ENCODE assay signal across 29 cellular contexts in genomic region chr5:167661605-167662004, GRCh38.
"Had no signal": no experiment of that assay in that cellular context is flagged by ENCODE, and none has a peak within 500 bp of the region (broad histone marks: within the 10 kb centered on the region; RNA-seq: fewer than 3 reads in every experiment).

No MANE protein-coding gene starts in this region.

- H3K9me3 ChIP-seq: body of pancreas, breast epithelium had no signal

- H3K4me3 ChIP-seq: body of pancreas, breast epithelium had no signal

- H3K36me3 ChIP-seq: brain microvascular endothelial cell, breast epithelium had no signal

- H3K4me1 ChIP-seq: body of pancreas, breast epithelium had no signal

- H3K27ac ChIP-seq: body of pancreas, brain microvascular endothelial cell, breast epithelium, VCaP had no signal

- ATAC-seq: activated CD8-positive, alpha-beta T cell treated with anti-CD3 and anti-CD28 coated beads for 36 hours; activated naive CD8-positive, alpha-beta T cell treated with anti-CD3 and anti-CD28 coated beads, Interleukin-2, amount 50 U/mL, for 24 hours; activated T-cell treated with anti-CD3 and anti-CD28 coated beads, Interleukin-2, amount 50 U/mL, for 4 hours; activated T-cell treated with anti-CD3 and anti-CD28 coated beads, Interleukin-2, amount 50 U/mL, for 72 hours; activated T-helper 17 cell treated with anti-CD3 and anti-CD28 coated beads, Interleukin-2, amount 50 U/mL, for 72 hours; body of pancreas had no signal

- DNase-seq: activated B cell treated with CpG ODN at 0.5 μM for 24 hours; activated CD4-positive, alpha-beta memory T cell treated with anti-CD3 and anti-CD28 coated beads for 36 hours; activated CD4-positive, alpha-beta T cell treated with anti-CD3 and anti-CD28 coated beads for 4 hours; activated CD4-positive, alpha-beta T cell treated with anti-CD3 and anti-CD28 coated beads, Interleukin-2, amount 10 ng/mL, durations not matched to agents 24 days and 14 days; activated CD4-positive, alpha-beta T cell treated with anti-CD3 and anti-CD28 coated beads, Interleukin-2, amount 50 U/mL, for 1 hour; activated CD4-positive, alpha-beta T cell treated with anti-CD3 and anti-CD28 coated beads, Interleukin-2, amount 50 U/mL, for 4 hours; activated CD4-positive, CD25-positive, alpha-beta regulatory T cell treated with anti-CD3 and anti-CD28 coated beads, Interleukin-2, amount 50 U/mL, for 72 hours; activated CD8-positive, alpha-beta memory T cell treated with anti-CD3 and anti-CD28 coated beads, Interleukin-2, amount 50 U/mL, for 4 hours; activated CD8-positive, alpha-beta T cell treated with anti-CD3 and anti-CD28 coated beads for 36 hours; activated gamma-delta T cell; activated naive CD4-positive, alpha-beta T cell treated with anti-CD3 and anti-CD28 coated beads, Interleukin-2, amount 10 ng/mL, durations not matched to agents 7 days and 5 days; activated naive CD4-positive, alpha-beta T cell treated with Interleukin-2 at 50 U/mL for 16 hours; activated naive CD8-positive, alpha-beta T cell treated with anti-CD3 and anti-CD28 coated beads, Interleukin-2, amount 10 ng/mL, durations not matched to agents 7 days and 5 days; activated naive CD8-positive, alpha-beta T cell treated with anti-CD3 and anti-CD28 coated beads, Interleukin-2, amount 50 U/mL, for 24 hours; activated T-cell treated with anti-CD3 and anti-CD28 coated beads for 4 hours; activated T-cell treated with anti-CD3 and anti-CD28 coated beads, Interleukin-2, amount 50 U/mL, for 1 hour; activated T-cell treated with anti-CD3 and anti-CD28 coated beads, Interleukin-2, amount 50 U/mL, for 4 hours; activated T-cell treated with anti-CD3 and anti-CD28 coated beads, Interleukin-2, amount 50 U/mL, for 72 hours; amniotic stem cell; aorta; body of pancreas; brain microvascular endothelial cell; central memory CD4-positive, alpha-beta T cell; T-helper 1 cell; T-helper 2 cell; T-helper 9 cell had no signal

- H3K27me3 ChIP-seq: body of pancreas, brain microvascular endothelial cell, breast epithelium had no signal
